In the genomic region with DNA sequence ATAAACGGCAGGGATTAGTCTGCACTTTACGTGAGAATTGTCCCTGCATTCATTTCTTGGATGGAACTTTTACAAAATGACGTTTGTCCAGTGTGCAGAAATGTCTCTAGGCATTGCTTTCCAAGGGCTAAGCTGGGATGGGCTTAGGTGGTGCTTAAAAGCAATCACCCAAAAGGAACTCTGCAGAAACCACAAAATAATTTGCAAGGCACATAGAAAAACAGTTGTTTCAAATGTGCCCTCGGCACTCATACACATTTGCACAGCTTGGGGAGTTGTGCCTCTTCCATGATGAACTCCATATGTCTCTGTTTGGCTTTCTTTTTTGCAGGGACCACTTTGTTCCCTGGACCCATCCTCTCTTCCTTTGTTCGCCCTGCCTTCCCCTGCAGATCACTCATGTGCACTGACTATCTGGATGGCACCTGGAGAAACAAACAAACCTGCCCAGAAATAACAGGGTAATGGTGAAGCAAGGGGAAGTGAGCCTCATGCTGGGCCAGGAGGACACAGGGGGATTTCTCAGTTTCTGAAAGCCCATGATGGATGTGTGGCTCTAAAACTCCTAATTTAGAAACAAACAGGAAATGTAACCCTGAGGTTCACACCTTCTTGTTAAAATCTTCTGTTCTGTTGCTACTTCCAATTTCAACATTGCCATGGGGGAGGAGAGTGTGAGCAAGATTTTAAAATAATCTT, we compare ENCODE assay signal across 13 cellular contexts.
DNase-seq lines count a peak whose midpoint lies in the region; ATAC-seq and TF ChIP-seq lines count a peak whose summit lies in the region.
"Had no signal": no experiment of that assay in that cellular context is flagged by ENCODE, and none has a peak within 500 bp of the region (broad histone marks: within the 10 kb centered on the region; RNA-seq: fewer than 3 reads in every experiment).

No MANE protein-coding gene starts in this region.

- H3K27me3 Mint-ChIP-seq in natural killer cell treated with Interleukin-12 subunit alpha and Interleukin-12 subunit beta and Interleukin-15 and Interleukin-18, amount 100 ng/mL, for 72 hours, result peaks cover 2 to 3% of the 10 kb centered on the region in 2 donors

- peak; percentile 81 for ATAC-seq in GM18907 (IDR thresholded peaks at IDR 0.05; ENCODE audit: unreplicated experiment)
- ATAC-seq in GM21737 (IDR thresholded peaks at IDR 0.05; ENCODE audit: unreplicated experiment), result peak; percentile 55
- ATAC-seq in HG03571 (IDR thresholded peaks at IDR 0.05; ENCODE audit: unreplicated experiment), result peak; percentile 59
- peak; percentile 82 to 90 for ATAC-seq in natural killer cell treated with Interleukin-12 subunit alpha and Interleukin-12 subunit beta and Interleukin-15 and Interleukin-18, amount 100 ng/mL, for 72 hours

- peak overlapping the region; percentile 59 to 92 for H3K27ac Mint-ChIP-seq in natural killer cell treated with Interleukin-12 subunit alpha and Interleukin-12 subunit beta and Interleukin-15 and Interleukin-18, amount 100 ng/mL, for 72 hours
- H3K27ac Mint-ChIP-seq: mesothelial cell of epicardium had no signal

- no peaks in the 10 kb centered on the region for H3K9me3 Mint-ChIP-seq in natural killer cell treated with Interleukin-12 subunit alpha and Interleukin-12 subunit beta and Interleukin-15 and Interleukin-18, amount 100 ng/mL, for 72 hours

- H3K36me3 ChIP-seq in A673 (ENCODE audit: insufficient read depth, low read length, poor library complexity, severe bottlenecking), result no peaks in the 10 kb centered on the region
- H3K36me3 ChIP-seq: spleen had no signal

- CTCF ChIA-PET in A673 (lab: Charles Lee), result no interaction called here

- H3K4me3 ChIP-seq in A673 (ENCODE audit: low read depth, low read length, poor library complexity, severe bottlenecking), result no peak overlapping the region
- H3K4me3 ChIP-seq: spleen had no signal

- peak overlapping the region; percentile 71 for H3K4me3 Mint-ChIP-seq in natural killer cell treated with Interleukin-12 subunit alpha and Interleukin-12 subunit beta and Interleukin-15 and Interleukin-18, amount 100 ng/mL, for 72 hours
- H3K4me3 Mint-ChIP-seq: mesothelial cell of epicardium had no signal

- intact Hi-C loops in A673 (cut with micrococcal nuclease; ENCODE audit: unreplicated experiment), result no loop called here

- H3K36me3 Mint-ChIP-seq in natural killer cell treated with Interleukin-12 subunit alpha and Interleukin-12 subunit beta and Interleukin-15 and Interleukin-18, amount 100 ng/mL, for 72 hours, result no peaks in the 10 kb centered on the region
- H3K36me3 Mint-ChIP-seq: mesothelial cell of epicardium had no signal

- no peak for DNase-seq in natural killer cell treated with Interleukin-12 subunit alpha and Interleukin-12 subunit beta and Interleukin-15 and Interleukin-18, amount 100 ng/mL, for 72 hours (ENCODE audit: low spot score)
- DNase-seq in NCI-H510A treated with DMSO at 0.1 percent for 48 hours (lab: John Stamatoyannopoulos, UW) (no peak), Kasumi-1 (lab: John Stamatoyannopoulos, UW) (no peak), A673 (ENCODE audit: low spot score) (no peak)
- DNase-seq: activated CD4-positive, alpha-beta T cell treated with anti-CD3 and anti-CD28 coated beads for 48 hours; aorta; NCI-H1694 treated with DMSO at 0.1 percent for 48 hours; SIG-M5; spleen had no signal

- no peaks in the 10 kb centered on the region for H3K27me3 ChIP-seq in A673 (replicated peaks; ENCODE audit: insufficient read depth, low read depth, low read length, poor library complexity)
- H3K27me3 ChIP-seq: spleen had no signal

- TF ChIP-seq CTCF in A673 (conservative IDR thresholded peaks at IDR 0.05; ENCODE audit: low read depth, low read length), result no peak

- POLR2A ChIA-PET in A673 (lab: Charles Lee; ENCODE audit: low non-redundant PET), result no interaction called here

- no peaks in the 10 kb centered on the region for H3K4me1 ChIP-seq in A673 (ENCODE audit: insufficient read depth, low read length, poor library complexity, severe bottlenecking)

- H3K27ac ChIP-seq in A673 (ENCODE audit: low read depth, low read length, poor library complexity, severe bottlenecking), result no peak overlapping the region
- H3K27ac ChIP-seq: spleen had no signal

- H3K4me1 Mint-ChIP-seq in natural killer cell treated with Interleukin-12 subunit alpha and Interleukin-12 subunit beta and Interleukin-15 and Interleukin-18, amount 100 ng/mL, for 72 hours (ENCODE audit: low read depth in 2 of 2), result peaks cover 13 to 16% of the 10 kb centered on the region in 2 donors

- BruUV-seq in A673 (replicated peaks; lab: Mats Ljungman, UMichigan), result no TSS peak

- no peaks in the 10 kb centered on the region for H3K9me3 ChIP-seq in A673 (ENCODE audit: low read depth, low read length, poor library complexity, severe bottlenecking)
- H3K9me3 ChIP-seq: spleen had no signal
